Comparison of ENCODE assay signal across 9 cellular contexts in the genomic region with DNA sequence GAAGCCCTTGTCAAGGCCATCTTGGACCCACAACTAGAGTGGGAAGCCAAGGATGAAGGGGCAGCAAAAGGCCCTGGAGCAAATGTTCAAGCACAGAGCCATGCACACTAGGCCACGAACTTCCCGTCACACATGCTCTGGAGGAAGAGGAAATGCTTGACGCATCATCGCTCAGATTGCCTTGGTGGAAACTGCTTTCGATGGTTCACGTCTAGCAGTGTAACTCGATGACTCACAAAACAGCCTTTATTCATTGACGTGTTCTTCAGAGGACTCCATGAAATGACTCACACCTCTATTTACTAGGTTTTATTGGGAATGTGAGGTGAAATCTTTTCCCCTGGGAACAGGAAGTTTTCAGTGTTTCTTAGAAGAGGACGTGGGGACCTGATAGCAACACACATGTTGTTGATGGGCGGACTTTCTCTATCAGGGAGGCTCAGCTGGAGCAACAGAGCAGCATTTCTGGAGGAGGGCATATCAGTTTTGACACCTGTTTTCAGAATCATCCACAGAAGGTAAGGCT.
DNase-seq lines count a peak whose midpoint lies in the region; ATAC-seq and TF ChIP-seq lines count a peak whose summit lies in the region.
"Had no signal": no experiment of that assay in that cellular context is flagged by ENCODE, and none has a peak within 500 bp of the region (broad histone marks: within the 10 kb centered on the region; RNA-seq: fewer than 3 reads in every experiment).

No MANE protein-coding gene starts in this region.

- no peaks in the 10 kb centered on the region for H3K36me3 ChIP-seq in prostate gland
- H3K36me3 ChIP-seq in ovary, result no peaks in the 10 kb centered on the region
- H3K36me3 ChIP-seq: thoracic aorta had no signal

- 63% methylated on average over 10 of the region's 10 CpGs for WGBS in prostate gland
- 73 to 82% (median 74%) methylated on average over 10 of the region's 10 CpGs for WGBS in ovary, 3 donors

- intact Hi-C loops in prostate gland (cut with DNase I), result no loop called here
- intact Hi-C loops in ovary (cut with DNase I), result no loop called here

- TF ChIP-seq CTCF in prostate gland (IDR thresholded peaks at IDR 0.05), result no peak
- TF ChIP-seq CTCF in ovary (IDR thresholded peaks at IDR 0.05), result no peak

- peak; percentile 59 for DNase-seq in Caki2 (ENCODE audit: low read depth)
- peak; percentile 98 for DNase-seq in M059J (ENCODE audit: low read depth)
- peak; percentile 21 for DNase-seq in brain pericyte (ENCODE audit: low read depth, low spot score)
- peak; percentile 32 for DNase-seq in mucosa of gallbladder (ENCODE audit: low spot score)
- DNase-seq in prostate gland (ENCODE audit: low spot score), result no peak
- DNase-seq in ovary, result no peak
- no peak for DNase-seq in cerebellar nuclear complex (lab: John Stamatoyannopoulos, UW)

- in situ Hi-C loops in Caki2 (cut with HindIII; ENCODE audit: low pct_unique_long_range_greater_than_20kb, low sequenced_read_pairs), result no loop called here

- no peaks in the 10 kb centered on the region for H3K4me1 ChIP-seq in prostate gland (replicated peaks)
- no peaks in the 10 kb centered on the region for H3K4me1 ChIP-seq in ovary (ENCODE audit: insufficient read depth)

- H3K27ac ChIP-seq in prostate gland (no peak overlapping the region), ovary (no peak overlapping the region)
- H3K27ac ChIP-seq: thoracic aorta had no signal

- TF ChIP-seq POLR2A in prostate gland (IDR thresholded peaks at IDR 0.05) (no peak), ovary (IDR thresholded peaks at IDR 0.05) (no peak)

- H3K9me3 ChIP-seq in prostate gland (no peaks in the 10 kb centered on the region), ovary (no peaks in the 10 kb centered on the region)
- H3K9me3 ChIP-seq: thoracic aorta had no signal

- H3K4me3 ChIP-seq in prostate gland (no peak overlapping the region), ovary (no peak overlapping the region)
- H3K4me3 ChIP-seq: thoracic aorta had no signal

- H3K27me3 ChIP-seq in prostate gland (replicated peaks; ENCODE audit: insufficient read depth) (no peaks in the 10 kb centered on the region), ovary (no peaks in the 10 kb centered on the region)

- no peak for ATAC-seq in HG02763 (IDR thresholded peaks at IDR 0.05; ENCODE audit: unreplicated experiment)

- no peak for TF ChIP-seq EP300 in ovary (IDR thresholded peaks at IDR 0.05)

Comparison
In these comparisons a context has a peak if more than half of its experiments do, and no peak if none do; other contexts are left out.
1. DNase-seq: peak in Caki2 (single experiment), M059J (single experiment), brain pericyte (single experiment) and mucosa of gallbladder (single experiment); none in prostate gland (single experiment), ovary (0 of 5) and cerebellar nuclear complex (0 of 2).